Comparison of ENCODE assay signal across 10 cellular contexts in the genomic region with DNA sequence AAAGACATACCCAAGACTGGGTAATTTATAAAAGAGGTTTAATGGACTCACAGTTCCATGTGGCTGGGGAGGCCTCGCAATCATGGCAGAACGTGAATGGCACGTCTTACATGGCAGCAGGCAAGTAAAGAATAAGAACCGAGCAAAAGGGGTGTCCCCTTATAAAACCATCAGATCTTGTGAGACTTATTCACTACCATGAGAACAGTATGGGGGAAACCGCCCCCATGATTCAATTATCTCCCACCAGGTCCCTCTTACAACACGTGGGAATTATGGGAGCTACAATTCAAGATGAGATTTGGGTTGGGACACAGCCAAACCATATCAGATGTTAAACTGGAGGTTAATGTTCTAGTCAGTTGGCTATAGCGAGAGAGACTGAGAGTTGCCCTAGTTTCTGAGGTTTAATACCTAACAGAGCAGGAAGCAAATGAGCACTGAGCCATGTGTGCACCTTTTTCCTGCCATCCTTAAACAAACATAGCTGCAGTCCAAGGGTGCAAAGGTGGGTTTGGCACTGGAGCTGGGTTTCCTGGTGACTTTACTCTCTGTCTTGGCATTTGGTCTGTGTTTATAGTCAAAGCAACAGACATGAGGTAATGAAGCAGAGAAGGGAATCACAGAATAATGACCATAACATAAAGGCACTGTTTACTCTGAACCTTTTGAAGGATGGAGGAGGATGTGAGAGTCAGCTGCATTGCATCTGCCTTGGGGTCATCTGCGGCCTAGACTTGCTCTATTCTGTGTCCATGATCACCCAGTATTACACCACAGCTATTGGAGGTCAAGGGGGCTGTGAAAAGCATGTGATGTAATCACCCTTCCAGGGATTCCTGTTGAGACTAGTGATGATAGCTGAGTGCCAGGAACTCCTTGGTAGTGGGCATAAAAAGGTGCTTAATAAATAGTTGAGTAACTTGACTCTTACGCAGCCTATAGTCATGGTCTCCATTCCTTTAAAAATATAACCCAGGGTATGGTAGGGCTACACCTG.
DNase-seq lines count a peak whose midpoint lies in the region; TF ChIP-seq lines count a peak whose summit lies in the region.
"Had no signal": no experiment of that assay in that cellular context is flagged by ENCODE, and none has a peak within 500 bp of the region (broad histone marks: within the 10 kb centered on the region; RNA-seq: fewer than 3 reads in every experiment).

No MANE protein-coding gene starts in this region.

- no peaks in the 10 kb centered on the region; the same call in 1 of the 2 replicates for H4K20me1 ChIP-seq in PC-9 (ENCODE audit: insufficient read depth)

- no peaks in the 10 kb centered on the region for H3K36me3 ChIP-seq in PC-9 (ENCODE audit: low read depth)

- H3K9me2 ChIP-seq in PC-9 (ENCODE audit: insufficient read depth) = no peaks in the 10 kb centered on the region

- POLR2A ChIA-PET in PC-9 (lab: Charles Lee; ENCODE audit: unreplicated experiment) = interaction anchor here (0.9 kb wide), 1 partner anchor 13 kb away, joined by 3 read pairs; no protein-coding TSS in a partner anchor

- peak overlapping the region; percentile 41; the same call in 1 of the 2 replicates for H3K4me2 ChIP-seq in PC-9

- DNase-seq in NCI-H2171 treated with DMSO at 0.1 percent for 48 hours (lab: John Stamatoyannopoulos, UW) = peak; percentile 25
- DNase-seq in NCI-H2171 (lab: John Stamatoyannopoulos, UW) = no peak
- no peak for DNase-seq in PC-9
- DNase-seq in glomerular visceral epithelial cell (ENCODE audit: extremely low spot score) = peak; percentile 95
- DNase-seq in occipital lobe (lab: John Stamatoyannopoulos, UW) = no peak
- DNase-seq in NCI-H524 (lab: John Stamatoyannopoulos, UW) = no peak
- DNase-seq in LoVo (ENCODE audit: low spot score) = no peak
- DNase-seq in NCI-H2107 treated with DMSO at 0.1 percent for 48 hours (lab: John Stamatoyannopoulos, UW; ENCODE audit: unreplicated experiment) = no peak
- DNase-seq: 8988T, T-helper 9 cell had no signal

- CTCF ChIA-PET in PC-9 (lab: Charles Lee) = interaction anchor here (0.6 kb wide), 1 partner anchor 161 kb away, joined by 3 read pairs; no protein-coding TSS in a partner anchor

- peaks cover 7% of the 10 kb centered on the region; the same call in 1 of the 2 replicates for H3K9me3 ChIP-seq in PC-9 (ENCODE audit: insufficient read depth, low read depth)

- no peaks in the 10 kb centered on the region for H3K27me3 ChIP-seq in PC-9 (ENCODE audit: insufficient read depth, low read depth)

- peak overlapping the region; percentile 99 for H3K27ac ChIP-seq in PC-9

- no peak for TF ChIP-seq CTCF in PC-9 (conservative IDR thresholded peaks at IDR 0.05)

- intact Hi-C loops in PC-9 (cut with micrococcal nuclease; ENCODE audit: unreplicated experiment) = no loop called here

- peaks cover 41% of the 10 kb centered on the region for H3K4me1 ChIP-seq in PC-9 (replicated peaks; ENCODE audit: insufficient read depth)

- no TSS peak for BruUV-seq in PC-9 (replicated peaks; lab: Mats Ljungman, UMichigan)

- no peak overlapping the region for H2AFZ ChIP-seq in PC-9

- no peak overlapping the region for H3K4me3 ChIP-seq in PC-9

- peaks cover 23% of the 10 kb centered on the region; the same call in 1 of the 2 replicates for H3F3A ChIP-seq in PC-9 (ENCODE audit: insufficient read depth, low read depth)

- no peaks in the 10 kb centered on the region for H3K79me2 ChIP-seq in PC-9 (ENCODE audit: low read depth)

Comparison
In these comparisons a context has a peak if more than half of its experiments do, and no peak if none do; other contexts are left out.
1. DNase-seq: peak in NCI-H2171 treated with DMSO at 0.1 percent for 48 hours (single experiment) and glomerular visceral epithelial cell (single experiment); none in NCI-H2171 (single experiment), PC-9 (0 of 2), occipital lobe (single experiment), NCI-H524 (0 of 2), LoVo (single experiment) and NCI-H2107 treated with DMSO at 0.1 percent for 48 hours (single experiment).